Comparison of ENCODE assay signal across 8 cellular contexts in the genomic region with DNA sequence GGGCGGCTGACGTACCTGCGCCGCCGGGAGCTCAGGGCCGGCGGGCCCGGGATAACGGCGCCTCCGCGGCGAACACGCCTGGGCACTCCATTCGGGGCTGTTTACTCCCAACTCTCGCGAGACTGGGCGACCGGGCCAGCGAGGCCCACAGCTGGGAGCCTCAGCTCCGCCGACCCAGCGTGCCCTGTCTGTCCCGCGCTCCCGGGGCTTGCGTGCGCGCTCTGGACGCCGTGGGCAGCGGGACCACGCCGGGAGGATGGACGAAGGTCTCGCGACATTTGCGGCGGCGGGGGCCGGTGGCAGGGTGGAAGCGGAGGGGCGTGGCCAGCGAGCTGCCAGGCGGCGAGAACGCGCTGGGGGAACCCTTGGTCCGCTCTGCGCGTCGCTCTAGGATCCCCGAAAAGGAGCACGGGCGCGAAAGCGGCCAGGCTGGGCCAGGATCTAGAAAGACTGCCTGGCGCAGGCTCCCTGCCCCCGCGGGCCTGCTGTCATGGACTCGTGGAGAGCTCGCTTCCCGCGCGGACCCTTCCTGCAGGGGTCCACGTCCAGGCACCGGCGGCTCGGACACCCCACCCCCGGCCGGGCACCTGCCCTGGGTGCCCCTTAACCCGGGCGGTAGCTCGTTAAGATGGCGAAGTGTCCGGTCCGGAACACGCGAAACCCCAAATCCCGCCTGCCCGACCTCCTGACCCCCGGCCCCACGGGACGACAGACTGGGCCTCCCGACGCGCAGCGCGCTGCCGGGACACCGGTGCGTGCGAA. TPM values are rescaled to one million over a fixed set of nuclear protein-coding genes. Genes with fewer than 3 reads are reported as not detected.
DNase-seq lines count a peak whose midpoint lies in the region; ATAC-seq lines count a peak whose summit lies in the region.

A gene (minus strand): TSS at position 223 of the 762 bp plus-strand sequence. CDS start 15,159 bp downstream, outside the sequence.

- H3K4me3 Mint-ChIP-seq in CD8-positive, alpha-beta memory T cell = peak within 1 kb of the TSS; percentile 92 to 95 (median 93)

- CTCF ChIA-PET in CD8-positive, alpha-beta memory T cell (lab: Charles Lee) = interaction anchor here (0.8 to 2.2 kb wide), 10 partner anchors 12 to 70 kb away, joined by 3 to 22 read pairs (median 7); a partner anchor contains a TSS

- H3K36me3 ChIP-seq in CD8-positive, alpha-beta memory T cell (ENCODE audit: insufficient read depth, low read length) = no peaks in the 10 kb centered on the region

- POLR2A ChIA-PET in CD8-positive, alpha-beta memory T cell (lab: Charles Lee) = interaction anchor here (1.2 to 2.5 kb wide), 4 partner anchors 16 to 70 kb away, joined by 3 to 24 read pairs (median 8); a partner anchor contains a TSS

- no peaks in the 10 kb centered on the region for H3K9me3 ChIP-seq in CD8-positive, alpha-beta memory T cell (ENCODE audit: low read length)

- DNase-seq in CD8-positive, alpha-beta memory T cell = peak; percentile 98
- DNase-seq in HS-5 (ENCODE audit: low read depth) (peak; percentile 43), NK-92 (lab: John Stamatoyannopoulos, UW; ENCODE audit: unreplicated experiment) (peak; percentile 76), medulla oblongata (ENCODE audit: extremely low spot score) (peak; percentile 98)
- DNase-seq in activated CD8-positive, alpha-beta memory T cell treated with anti-CD3 and anti-CD28 coated beads for 24 hours = peak; percentile 99
- DNase-seq in effector CD8-positive, alpha-beta T cell (lab: John Stamatoyannopoulos, UW) = peak; percentile 97
- DNase-seq in stimulated activated CD8-positive, alpha-beta memory T cell treated with anti-CD3 and anti-CD28 coated beads, Interleukin-12 subunit alpha, Interleukin-12 subunit beta, amount 100 ng/mL, for 1 hour (ENCODE audit: low read depth) = peak; percentile 96

- no peaks in the 10 kb centered on the region for H3K9me3 Mint-ChIP-seq in CD8-positive, alpha-beta memory T cell

- H3K27me3 ChIP-seq in CD8-positive, alpha-beta memory T cell (ENCODE audit: insufficient read depth, low read length, poor library complexity, severe bottlenecking) = no peaks in the 10 kb centered on the region

- H3K4me1 ChIP-seq in CD8-positive, alpha-beta memory T cell (ENCODE audit: insufficient read depth, low read length) = peaks cover 23% of the 10 kb centered on the region

- ATAC-seq in GM19468 (IDR thresholded peaks at IDR 0.05; ENCODE audit: extremely low read depth, unreplicated experiment) = peak; percentile 89

- H3K4me3 ChIP-seq in CD8-positive, alpha-beta memory T cell (ENCODE audit: low read length) = peak within 1 kb of the TSS; percentile 86

- H3K27ac Mint-ChIP-seq in CD8-positive, alpha-beta memory T cell = peak within 1 kb of the TSS; percentile 95 to 100 (median 98)

- H3K27ac ChIP-seq in CD8-positive, alpha-beta memory T cell (ENCODE audit: low read depth, low read length) = peak within 1 kb of the TSS; percentile 87

- H3K4me1 Mint-ChIP-seq in CD8-positive, alpha-beta memory T cell = peaks cover 19 to 42% (median 33%) of the 10 kb centered on the region in 3 donors

- H3K36me3 Mint-ChIP-seq in CD8-positive, alpha-beta memory T cell = peaks cover 0 to 16% (median 0%) of the 10 kb centered on the region in 3 donors

- peaks cover 0 to 1% of the 10 kb centered on the region in 2 donors for H3K27me3 Mint-ChIP-seq in CD8-positive, alpha-beta memory T cell

RNA-seq across cellular contexts. Expression of the gene that starts here (rescaled TPM):
- total RNA-seq in CD8-positive, alpha-beta memory T cell = 10 to 100 TPM; 38.3 to 45.0 TPM
- 64.7 TPM for polyA plus RNA-seq in CD8-positive, alpha-beta memory T cell

Comparison
In these comparisons a context has a peak if more than half of its experiments do, and no peak if none do; other contexts are left out.
1. Peak in every context shown above with its lines: DNase-seq, ATAC-seq, H3K4me3 ChIP-seq and H3K27ac ChIP-seq.
2. DNase-seq: peak in every context shown above with its lines; median percentile 99 in activated CD8-positive, alpha-beta memory T cell treated with anti-CD3 and anti-CD28 coated beads for 24 hours; 98 in CD8-positive, alpha-beta memory T cell; 98 in medulla oblongata; 97 in effector CD8-positive, alpha-beta T cell; 96 in stimulated activated CD8-positive, alpha-beta memory T cell treated with anti-CD3 and anti-CD28 coated beads, Interleukin-12 subunit alpha, Interleukin-12 subunit beta, amount 100 ng/mL, for 1 hour; 76 in NK-92; 43 in HS-5.